In the genomic region with DNA sequence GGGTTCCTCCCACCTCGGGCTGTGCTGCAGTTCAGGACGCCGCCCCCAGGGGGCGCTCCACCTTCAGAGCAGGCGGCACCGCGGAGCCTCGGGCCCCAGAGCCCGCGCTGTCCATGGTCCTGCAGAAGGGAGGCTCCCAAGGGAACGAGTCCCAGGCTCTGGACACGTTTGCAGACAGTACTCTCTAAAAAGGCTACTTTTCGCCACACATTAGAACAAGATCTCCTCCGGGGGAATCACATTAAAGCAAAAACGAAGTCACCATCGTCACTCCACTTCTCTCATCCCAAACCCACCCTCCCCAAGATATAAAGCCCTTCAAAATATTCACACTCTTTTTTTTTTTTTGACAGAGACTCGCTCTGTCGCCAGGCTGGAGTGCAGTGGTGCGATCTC, we compare ENCODE assay signal across 8 cellular contexts. TPM values are rescaled to one million over a fixed set of nuclear protein-coding genes. Genes with fewer than 3 reads are reported as not detected.
DNase-seq lines count a peak whose midpoint lies in the region; ATAC-seq and TF ChIP-seq lines count a peak whose summit lies in the region.

No MANE protein-coding gene starts in this region.

- 0 to 22% methylated on average over 3 to 7 of the region's 19 CpGs for WGBS in gastroesophageal sphincter (ENCODE audit: low coverage in 1 of 2), 2 donors

- no peaks in the 10 kb centered on the region for H3K36me3 ChIP-seq in BLaER1 treated with 17β-estradiol and CSF1 and Interleukin-3, amounts not matched to agents 10 nM and 100 nM
- H3K36me3 ChIP-seq in HEK293 (ENCODE audit: control insufficient read depth in 2 of 2, insufficient read depth in 1 of 2, low read length in 2 of 2), result no peaks in the 10 kb centered on the region
- H3K36me3 ChIP-seq in gastroesophageal sphincter, result no peaks in the 10 kb centered on the region
- H3K36me3 ChIP-seq in osteoblast (ENCODE audit: insufficient read depth, low read length), result no peaks in the 10 kb centered on the region
- H3K36me3 ChIP-seq in thoracic aorta, result no peaks in the 10 kb centered on the region

- TF ChIP-seq EP300 in gastroesophageal sphincter (IDR thresholded peaks at IDR 0.05), result no peak

- no peak overlapping the region for H2AFZ ChIP-seq in osteoblast (ENCODE audit: low read length)

- POLR2A ChIA-PET in HEK293 (lab: Yijun Ruan, JAX), result interaction anchor here (0.5 to 1.0 kb wide), 2 partner anchors 28 to 149 kb away, joined by 4 to 5 read pairs; a partner anchor contains a TSS

- peak overlapping the region; percentile 67 to 94 (median 84); a peak in 19 of 22 replicates for H3K4me2 ChIP-seq in BLaER1 treated with 17β-estradiol and CSF1 and Interleukin-3, amounts not matched to agents 10 nM and 100 nM
- no peak overlapping the region for H3K4me2 ChIP-seq in osteoblast (ENCODE audit: insufficient read depth, low read length)

- TF ChIP-seq CTCF in HEK293 (tag by site-specific recombination; IDR thresholded peaks at IDR 0.05) (peak; percentile 86), gastroesophageal sphincter (IDR thresholded peaks at IDR 0.05) (peak in 3 of 4 experiments; percentile 78 to 90 (median 84)), osteoblast (IDR thresholded peaks at IDR 0.05; ENCODE audit: extremely low read depth, low read depth, low read length) (peak; percentile 90), thoracic aorta (IDR thresholded peaks at IDR 0.05) (peak; percentile 73)

- CTCF ChIA-PET in HEK293 (lab: Yijun Ruan, JAX), result interaction anchor here (0.5 to 2.6 kb wide), 42 partner anchors 9 to 1690 kb away, joined by 3 to 12 read pairs (median 4); a partner anchor contains a TSS

- TF ChIP-seq POLR2A in gastroesophageal sphincter (IDR thresholded peaks at IDR 0.05), result no peak

- H3K27ac ChIP-seq in BLaER1 treated with 17β-estradiol and CSF1 and Interleukin-3, amounts not matched to agents 10 nM and 100 nM, result no peak overlapping the region
- H3K27ac ChIP-seq in HEK293 (ENCODE audit: extremely low read depth, low read depth, low read length) (no peak overlapping the region), gastroesophageal sphincter (no peak overlapping the region), osteoblast (ENCODE audit: low read depth, low read length) (no peak overlapping the region), thoracic aorta (no peak overlapping the region)

- ATAC-seq in gastroesophageal sphincter, result peak; percentile 62
- ATAC-seq in thoracic aorta (ENCODE audit: insufficient number of reproducible peaks, low FRiP score, low read depth), result no peak
- ATAC-seq in GM18870 (IDR thresholded peaks at IDR 0.05; ENCODE audit: unreplicated experiment), result no peak

- DNase-seq in RPMI8226 (peak; percentile 91), osteoblast (ENCODE audit: insufficient read length, low spot score, missing footprints) (peak; percentile 97), thoracic aorta (ENCODE audit: low spot score) (no peak)
- DNase-seq in activated effector memory CD4-positive, alpha-beta T cell treated with anti-CD3 and anti-CD28 coated beads, Interleukin-2, amount 50 U/mL, for 16 hours, result peak; percentile 94

- peaks cover 0 to 5% (median 0%) of the 10 kb centered on the region in 11 experiments; a peak in 2 of 22 replicates for H4K20me1 ChIP-seq in BLaER1 treated with 17β-estradiol and CSF1 and Interleukin-3, amounts not matched to agents 10 nM and 100 nM
- no peaks in the 10 kb centered on the region for H4K20me1 ChIP-seq in osteoblast (ENCODE audit: insufficient read depth, low read length)

- peaks cover 33 to 55% (median 47%) of the 10 kb centered on the region in 10 experiments for H3K4me1 ChIP-seq in BLaER1 treated with 17β-estradiol and CSF1 and Interleukin-3, amounts not matched to agents 10 nM and 100 nM
- no peaks in the 10 kb centered on the region for H3K4me1 ChIP-seq in HEK293 (ENCODE audit: control insufficient read depth, insufficient read depth, low read length)
- no peaks in the 10 kb centered on the region for H3K4me1 ChIP-seq in gastroesophageal sphincter
- no peaks in the 10 kb centered on the region for H3K4me1 ChIP-seq in osteoblast (ENCODE audit: insufficient read depth, low read length)
- H3K4me1 ChIP-seq in thoracic aorta (ENCODE audit: control insufficient read depth in 1 of 2, low read depth in 2 of 2), result no peaks in the 10 kb centered on the region

- peaks cover 0 to 13% (median 6%) of the 10 kb centered on the region in 11 experiments; a peak in 11 of 22 replicates for H3K27me3 ChIP-seq in BLaER1 treated with 17β-estradiol and CSF1 and Interleukin-3, amounts not matched to agents 10 nM and 100 nM
- H3K27me3 ChIP-seq in gastroesophageal sphincter, result peaks cover 82% of the 10 kb centered on the region
- H3K27me3 ChIP-seq in osteoblast (ENCODE audit: insufficient read depth, low read length), result no peaks in the 10 kb centered on the region
- H3K27me3 ChIP-seq in thoracic aorta (replicated peaks; ENCODE audit: insufficient read depth), result no peaks in the 10 kb centered on the region

- no peaks in the 10 kb centered on the region for H3K79me2 ChIP-seq in osteoblast (ENCODE audit: insufficient read depth, low read length)

- no peak overlapping the region for H3K4me3 ChIP-seq in BLaER1 treated with 17β-estradiol and CSF1 and Interleukin-3, amounts not matched to agents 10 nM and 100 nM
- H3K4me3 ChIP-seq in HEK293 (ENCODE audit: low read depth, low read length) (no peak overlapping the region), gastroesophageal sphincter (no peak overlapping the region), osteoblast (ENCODE audit: insufficient read depth, low read length) (no peak overlapping the region), thoracic aorta (no peak overlapping the region)

- H3K9ac ChIP-seq in BLaER1 treated with 17β-estradiol and CSF1 and Interleukin-3, amounts not matched to agents 10 nM and 100 nM, result no peak overlapping the region

- no peaks in the 10 kb centered on the region for H3K9me3 ChIP-seq in BLaER1 treated with 17β-estradiol and CSF1 and Interleukin-3, amounts not matched to agents 10 nM and 100 nM (replicated peaks in 1 of 11)
- H3K9me3 ChIP-seq in HEK293 (ENCODE audit: control insufficient read depth, insufficient read depth, low read depth, low read length) (no peaks in the 10 kb centered on the region), gastroesophageal sphincter (no peaks in the 10 kb centered on the region), osteoblast (ENCODE audit: low read depth, low read length) (no peaks in the 10 kb centered on the region), thoracic aorta (no peaks in the 10 kb centered on the region)

TF ChIP-seq in HEK293, 187 proteins besides CTCF, POLR2A, EP300 and RAD21 (continues in another document):
- TF ChIP-seq, protein P1, sequence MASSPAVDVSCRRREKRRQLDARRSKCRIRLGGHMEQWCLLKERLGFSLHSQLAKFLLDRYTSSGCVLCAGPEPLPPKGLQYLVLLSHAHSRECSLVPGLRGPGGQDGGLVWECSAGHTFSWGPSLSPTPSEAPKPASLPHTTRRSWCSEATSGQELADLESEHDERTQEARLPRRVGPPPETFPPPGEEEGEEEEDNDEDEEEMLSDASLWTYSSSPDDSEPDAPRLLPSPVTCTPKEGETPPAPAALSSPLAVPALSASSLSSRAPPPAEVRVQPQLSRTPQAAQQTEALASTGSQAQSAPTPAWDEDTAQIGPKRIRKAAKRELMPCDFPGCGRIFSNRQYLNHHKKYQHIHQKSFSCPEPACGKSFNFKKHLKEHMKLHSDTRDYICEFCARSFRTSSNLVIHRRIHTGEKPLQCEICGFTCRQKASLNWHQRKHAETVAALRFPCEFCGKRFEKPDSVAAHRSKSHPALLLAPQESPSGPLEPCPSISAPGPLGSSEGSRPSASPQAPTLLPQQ (tag by site-specific recombination; IDR thresholded peaks at IDR 0.05), result peak; percentile 74
- peak; percentile 14; the same call in 1 of the 2 replicates for TF ChIP-seq SP3 (tag by site-specific recombination; IDR thresholded peaks at IDR 0.05)
- peak; percentile 80 for TF ChIP-seq ZFP69B (tag by site-specific recombination; IDR thresholded peaks at IDR 0.05)
- TF ChIP-seq ZNF768 (tag by site-specific recombination; IDR thresholded peaks at IDR 0.05), result no peak
- TF ChIP-seq, protein P2, sequence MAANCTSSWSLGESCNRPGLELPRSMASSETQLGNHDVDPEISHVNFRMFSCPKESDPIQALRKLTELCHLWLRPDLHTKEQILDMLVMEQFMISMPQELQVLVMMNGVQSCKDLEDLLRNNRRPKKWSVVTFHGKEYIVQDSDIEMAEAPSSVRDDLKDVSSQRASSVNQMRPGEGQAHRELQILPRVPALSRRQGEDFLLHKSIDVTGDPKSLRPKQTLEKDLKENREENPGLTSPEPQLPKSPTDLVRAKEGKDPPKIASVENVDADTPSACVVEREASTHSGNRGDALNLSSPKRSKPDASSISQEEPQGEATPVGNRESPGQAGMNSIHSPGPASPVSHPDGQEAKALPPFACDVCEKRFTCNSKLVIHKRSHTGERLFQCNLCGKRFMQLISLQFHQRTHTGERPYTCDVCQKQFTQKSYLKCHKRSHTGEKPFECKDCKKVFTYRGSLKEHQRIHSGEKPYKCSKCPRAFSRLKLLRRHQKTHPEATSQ (tag by site-specific recombination; IDR thresholded peaks at IDR 0.05), result no peak
- no peak for TF ChIP-seq ZNF341 (tag by site-specific recombination; IDR thresholded peaks at IDR 0.05; ENCODE audit: low read depth)
- TF ChIP-seq ZNF311 (tag by site-specific recombination; IDR thresholded peaks at IDR 0.05; ENCODE audit: borderline replicate concordance), result no peak
- TF ChIP-seq IKZF3 (tag by site-specific recombination; IDR thresholded peaks at IDR 0.05), result 0 out of 2 replicates have a peak, but pooled peaks have one; percentile 30

RNA-seq across cellular contexts. Expression of a gene that starts 4.6 kb away (rescaled TPM):
- 1 to 10 TPM; 1.1 to 6.9 (median 3.2) TPM for total RNA-seq in gastroesophageal sphincter
- not detected in 2 replicates for total RNA-seq in osteoblast
- total RNA-seq in thoracic aorta, result 10 to 100 TPM; 13.3 to 20.3 TPM

RNA-seq across cellular contexts. Expression of a gene that starts 31.7 kb away (rescaled TPM):
- not detected for total RNA-seq in gastroesophageal sphincter
- total RNA-seq in osteoblast, result not detected in 2 replicates
- 1 to 10 TPM in 1 of 2 donors, not detected in 1; 1.4 TPM for total RNA-seq in thoracic aorta

RNA-seq across cellular contexts. Expression of a gene that starts 34.3 kb away (rescaled TPM):
- total RNA-seq in gastroesophageal sphincter, result not detected
- total RNA-seq in osteoblast, result not detected in 2 replicates
- not detected for total RNA-seq in thoracic aorta

RNA-seq across cellular contexts. Expression of a gene that starts 36.2 kb away (rescaled TPM):
- 1 to 10 TPM in 1 of 4 donors, under 1 TPM in 2, not detected in 1; 0.25 to 1.4 (median 0.54) TPM for total RNA-seq in gastroesophageal sphincter
- total RNA-seq in osteoblast, result not detected in 2 replicates
- under 1 TPM; 0.28 to 0.41 TPM for total RNA-seq in thoracic aorta

RNA-seq across cellular contexts. Expression of a gene that starts 49.6 kb away (rescaled TPM):
- 1 to 10 TPM in 1 of 4 donors, under 1 TPM in 2, not detected in 1; 0.58 to 2.0 (median 0.67) TPM for total RNA-seq in gastroesophageal sphincter
- not detected in 2 replicates for total RNA-seq in osteoblast
- total RNA-seq in thoracic aorta, result 1 to 10 TPM in 1 of 2 donors, under 1 TPM in 1; 0.54 to 4.4 TPM
